ENCODE assay signal across 1 cellular context in genomic region chr2:111126581-111126980, GRCh38.
TF ChIP-seq lines count a peak whose summit lies in the region.

No MANE protein-coding gene starts in this region.

TF ChIP-seq in K562, 482 proteins besides CTCF, POLR2A, EP300 and RAD21:
- TF ChIP-seq ZNF316 (IDR thresholded peaks at IDR 0.05) (0 out of 2 replicates have a peak, but pooled peaks have one; percentile 9), ZNF512 (tag; IDR thresholded peaks at IDR 0.05) (no peak), NFE2 (IDR thresholded peaks at IDR 0.05; ENCODE audit: low read depth) (no peak), EP400 (IDR thresholded peaks at IDR 0.05) (no peak)
